20 cellular contexts compared by ENCODE assay signal in the genomic region with DNA sequence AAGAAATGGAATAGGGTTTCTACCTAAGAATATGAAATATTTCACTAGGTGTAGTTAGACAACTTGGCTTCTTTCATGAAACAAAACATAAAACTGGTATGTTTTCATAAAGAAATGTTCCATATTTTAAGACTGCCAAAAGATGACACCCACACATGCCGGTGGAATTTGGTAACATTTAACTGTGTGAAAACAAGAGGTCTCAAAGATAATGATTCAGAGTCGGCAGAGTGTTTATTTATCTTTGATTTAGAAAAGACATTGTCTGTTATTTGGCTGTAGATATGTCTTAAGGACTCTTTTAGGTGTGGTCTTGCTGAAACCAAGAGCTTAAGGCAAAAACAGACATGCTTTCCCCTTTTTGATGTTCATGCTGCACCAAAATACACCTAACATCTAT.
A peak's percentile ranks its signal among the peaks of the same experiment; 100 is the strongest.
DNase-seq lines count a peak whose midpoint lies in the region; TF ChIP-seq lines count a peak whose summit lies in the region.
"Had no signal": no experiment of that assay in that cellular context is flagged by ENCODE, and none has a peak within 500 bp of the region (broad histone marks: within the 10 kb centered on the region; RNA-seq: fewer than 3 reads in every experiment).

No MANE protein-coding gene starts in this region.

- H3K4me3 ChIP-seq in ACC112 (ENCODE audit: low read depth, low read length) = peak overlapping the region; percentile 22; the same call in 1 of the 2 replicates
- no peak overlapping the region for H3K4me3 ChIP-seq in cardiac fibroblast (replicated peaks in 1 of 2; ENCODE audit: low read depth in 2 of 2, low read length in 2 of 2)
- H3K4me3 ChIP-seq: lung, prostate gland had no signal

- DNase-seq in HCEC 1CT = peak; percentile 57
- DNase-seq in cardiac fibroblast (ENCODE audit: low read depth in 2 of 2) = peak; percentile 19 to 81
- DNase-seq in kidney glomerular epithelial cell (lab: John Stamatoyannopoulos, UW) = peak; percentile 11
- no peak for DNase-seq in NK-92 treated with Interleukin-12 subunit alpha and Interleukin-12 subunit beta, amount 100 ng/mL, for 24 hours (lab: John Stamatoyannopoulos, UW)
- no peak for DNase-seq in NCI-H1694 (lab: John Stamatoyannopoulos, UW)
- DNase-seq in NCI-H2029 (lab: John Stamatoyannopoulos, UW) = no peak
- no peak for DNase-seq in NCI-H187 treated with DMSO at 0.1 percent for 48 hours (lab: John Stamatoyannopoulos, UW)
- DNase-seq: activated CD4-positive, alpha-beta T cell treated with anti-CD3 and anti-CD28 coated beads, Interleukin-2, amount 50 U/mL, for 1 hour; activated naive CD4-positive, alpha-beta T cell treated with anti-CD3 and anti-CD28 coated beads for 36 hours; aorta; DMS79 treated with DMSO at 0.1 percent for 48 hours; effector CD8-positive, alpha-beta T cell; erythroblast; kidney; NCI-H1105 treated with DMSO at 0.1 percent for 48 hours; NCI-H446; OCI-M1 had no signal

- H3K4me1 ChIP-seq in ACC112 (ENCODE audit: control insufficient read depth, insufficient read depth, low read length, unreplicated experiment) = peaks cover 43% of the 10 kb centered on the region
- H3K4me1 ChIP-seq: prostate gland had no signal

- no peaks in the 10 kb centered on the region for H3K79me2 ChIP-seq in ACC112 (ENCODE audit: control insufficient read depth, insufficient read depth, low read length, unreplicated experiment)

- no peaks in the 10 kb centered on the region for H3K27me3 ChIP-seq in ACC112 (ENCODE audit: insufficient read depth, low read length)

- peak overlapping the region; percentile 55 for H2AFZ ChIP-seq in ACC112 (ENCODE audit: low read length, unreplicated experiment)

- TF ChIP-seq CTCF in cardiac fibroblast (IDR thresholded peaks at IDR 0.05; ENCODE audit: low read depth, low read length) = no peak

- H3K36me3 ChIP-seq in ACC112 (ENCODE audit: insufficient read depth, low read length) = no peaks in the 10 kb centered on the region
- H3K36me3 ChIP-seq: prostate gland had no signal

- H3K27ac ChIP-seq in ACC112 (ENCODE audit: low read depth, low read length) = peak overlapping the region; percentile 70
- H3K27ac ChIP-seq: prostate gland had no signal

Comparison
In these comparisons a context has a peak if more than half of its experiments do, and no peak if none do; other contexts are left out.
1. DNase-seq: peak in HCEC 1CT (single experiment), cardiac fibroblast (2 of 2) and kidney glomerular epithelial cell (single experiment); none in NK-92 treated with Interleukin-12 subunit alpha and Interleukin-12 subunit beta, amount 100 ng/mL, for 24 hours (single experiment), NCI-H1694 (single experiment), NCI-H2029 (single experiment) and NCI-H187 treated with DMSO at 0.1 percent for 48 hours (single experiment).